Comparison of ENCODE assay signal across 21 cellular contexts in the genomic region with DNA sequence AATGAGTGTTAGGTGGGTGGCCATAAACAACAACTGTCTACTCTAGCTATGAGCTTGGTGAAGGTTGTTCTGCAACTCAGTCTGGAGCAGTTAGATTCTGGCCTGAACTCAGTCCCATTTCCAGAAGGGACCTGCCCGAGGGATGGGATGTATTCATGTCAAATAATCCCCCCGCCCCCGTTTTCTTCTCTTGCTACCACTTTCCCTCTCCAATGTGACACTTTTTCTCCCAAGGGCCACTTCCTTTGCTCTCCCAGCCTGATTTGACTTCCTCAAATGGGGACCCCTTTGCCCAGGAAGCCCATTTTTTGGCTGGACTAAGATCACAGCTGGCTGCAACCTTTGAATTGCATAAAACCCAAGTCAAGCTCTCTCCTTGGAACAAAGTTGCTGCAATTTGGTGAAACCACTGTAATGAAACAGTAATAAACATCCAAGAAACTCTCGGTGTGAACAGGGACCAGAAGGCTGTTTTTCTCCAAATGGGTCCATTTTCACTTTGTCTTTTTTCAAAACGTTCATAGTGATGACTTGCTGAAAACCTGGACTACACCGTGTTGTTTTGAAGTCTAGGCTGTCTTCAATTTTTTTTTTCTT.
DNase-seq lines count a peak whose midpoint lies in the region; ATAC-seq and TF ChIP-seq lines count a peak whose summit lies in the region.
"Had no signal": no experiment of that assay in that cellular context is flagged by ENCODE, and none has a peak within 500 bp of the region (broad histone marks: within the 10 kb centered on the region; RNA-seq: fewer than 3 reads in every experiment).

No MANE protein-coding gene starts in this region.

- H3K27ac ChIP-seq in right cardiac atrium (ENCODE audit: low read length) (no peak overlapping the region), left ventricle myocardium inferior (replicated peaks) (no peak overlapping the region), aorta (ENCODE audit: low read depth in 1 of 2, low read length in 2 of 2) (no peak overlapping the region)
- H3K27ac ChIP-seq: A549, PC-9, SK-N-MC had no signal

- H3K27ac Mint-ChIP-seq in nephron = peak overlapping the region in 2 of 3 experiments; percentile 82 to 84
- H3K27ac Mint-ChIP-seq in stimulated activated naive CD8-positive, alpha-beta T cell treated with anti-CD3 and anti-CD28 coated beads, Interleukin-15, amount 100 ng/mL, for 72 hours = no peak overlapping the region

- H3K9me3 Mint-ChIP-seq in nephron = peaks cover 16% of the 10 kb centered on the region
- H3K9me3 Mint-ChIP-seq in stimulated activated naive CD8-positive, alpha-beta T cell treated with anti-CD3 and anti-CD28 coated beads, Interleukin-15, amount 100 ng/mL, for 72 hours = peaks cover 0 to 7% of the 10 kb centered on the region in 2 donors

- H3K4me1 ChIP-seq in right cardiac atrium (ENCODE audit: control insufficient read depth, insufficient read depth, low read length) (no peaks in the 10 kb centered on the region), left ventricle myocardium inferior (no peaks in the 10 kb centered on the region), adipocyte (ENCODE audit: control insufficient read depth, insufficient read depth, low read length) (peaks cover 29% of the 10 kb centered on the region), aorta (ENCODE audit: control insufficient read depth in 1 of 2, insufficient read depth in 2 of 2, low read length in 2 of 2) (no peaks in the 10 kb centered on the region)
- H3K4me1 ChIP-seq: A549 had no signal

- no peaks in the 10 kb centered on the region for H3K9me3 ChIP-seq in right cardiac atrium (ENCODE audit: control insufficient read depth, low read length)
- H3K9me3 ChIP-seq in left ventricle myocardium inferior (replicated peaks) = peaks cover 14% of the 10 kb centered on the region
- H3K9me3 ChIP-seq in adipocyte (ENCODE audit: control insufficient read depth, low read length) = peaks cover 10% of the 10 kb centered on the region
- no peaks in the 10 kb centered on the region for H3K9me3 ChIP-seq in aorta (ENCODE audit: control insufficient read depth, low read length)

- no peaks in the 10 kb centered on the region for H3K36me3 Mint-ChIP-seq in nephron (ENCODE audit: low read depth)

- intact Hi-C loops in right cardiac atrium (cut with DNase I) (no loop called here), left ventricle myocardium inferior (cut with micrococcal nuclease) (no loop called here), aorta (cut with DNase I) (no loop called here)

- peaks cover 22% of the 10 kb centered on the region for H3K27me3 Mint-ChIP-seq in nephron (ENCODE audit: low read depth)
- no peaks in the 10 kb centered on the region for H3K27me3 Mint-ChIP-seq in stimulated activated naive CD8-positive, alpha-beta T cell treated with anti-CD3 and anti-CD28 coated beads, Interleukin-15, amount 100 ng/mL, for 72 hours

- no peak for ATAC-seq in right cardiac atrium
- peak; percentile 50 for ATAC-seq in aorta (ENCODE audit: low FRiP score)
- ATAC-seq in stimulated activated naive CD8-positive, alpha-beta T cell treated with anti-CD3 and anti-CD28 coated beads, Interleukin-15, amount 100 ng/mL, for 72 hours = no peak
- ATAC-seq in GM21737 (IDR thresholded peaks at IDR 0.05; ENCODE audit: unreplicated experiment) = no peak
- ATAC-seq: A549 had no signal

- WGBS in right cardiac atrium = 56% methylated on average over 6 of the region's 6 CpGs
- WGBS in aorta, 2 donors = 75 to 84% methylated on average over 6 of the region's 6 CpGs

- H3K4me3 Mint-ChIP-seq in nephron = no peak overlapping the region
- H3K4me3 Mint-ChIP-seq in stimulated activated naive CD8-positive, alpha-beta T cell treated with anti-CD3 and anti-CD28 coated beads, Interleukin-15, amount 100 ng/mL, for 72 hours = no peak overlapping the region

- TF ChIP-seq CTCF in left ventricle myocardium inferior (IDR thresholded peaks at IDR 0.05; ENCODE audit: borderline replicate concordance) (no peak), nephron (IDR thresholded peaks at IDR 0.05; ENCODE audit: unreplicated experiment in 3 of 3) (no peak)

- DNase-seq in right cardiac atrium (no peak), left ventricle myocardium inferior (no peak), adipocyte (ENCODE audit: low read depth) (peak; percentile 35), aorta (no peak), LoVo (ENCODE audit: low spot score) (no peak)
- no peak for DNase-seq in stimulated activated naive CD8-positive, alpha-beta T cell treated with anti-CD3 and anti-CD28 coated beads, Interleukin-15, amount 100 ng/mL, for 72 hours
- DNase-seq: Calu3; DMS79 treated with DMSO at 0.1 percent for 48 hours; GF-D8; Karpas-422; NCI-H1436; NCI-H187 treated with DMSO at 0.1 percent for 48 hours; NCI-H446; NCI-H82; NK-92 treated with Interleukin-12 subunit alpha and Interleukin-12 subunit beta, amount 100 ng/mL, for 24 hours; PC-9; SIG-M5 had no signal

- H3K27me3 ChIP-seq in right cardiac atrium (ENCODE audit: control insufficient read depth, insufficient read depth) (no peaks in the 10 kb centered on the region), left ventricle myocardium inferior (ENCODE audit: low read depth) (peaks cover 60% of the 10 kb centered on the region), adipocyte (replicated peaks; ENCODE audit: control insufficient read depth, insufficient read depth, low read length) (peaks cover 6% of the 10 kb centered on the region), aorta (ENCODE audit: control insufficient read depth in 1 of 2, insufficient read depth in 2 of 2, low read length in 1 of 2) (no peaks in the 10 kb centered on the region)

- H3K4me1 Mint-ChIP-seq in nephron = peaks cover 16% of the 10 kb centered on the region
- no peaks in the 10 kb centered on the region for H3K4me1 Mint-ChIP-seq in stimulated activated naive CD8-positive, alpha-beta T cell treated with anti-CD3 and anti-CD28 coated beads, Interleukin-15, amount 100 ng/mL, for 72 hours

- H3K9ac ChIP-seq in adipocyte (ENCODE audit: low read length) = peak overlapping the region; percentile 37

- no peaks in the 10 kb centered on the region for H3K36me3 ChIP-seq in left ventricle myocardium inferior
- H3K36me3 ChIP-seq in adipocyte (ENCODE audit: control insufficient read depth, insufficient read depth, low read length, severe bottlenecking) = no peaks in the 10 kb centered on the region
- H3K36me3 ChIP-seq in aorta (ENCODE audit: control insufficient read depth in 1 of 2, insufficient read depth in 2 of 2, low read length in 1 of 2) = no peaks in the 10 kb centered on the region

- H3K4me3 ChIP-seq in right cardiac atrium (ENCODE audit: low read length) (peak overlapping the region; percentile 39), left ventricle myocardium inferior (no peak overlapping the region), adipocyte (ENCODE audit: low read length) (peak overlapping the region; percentile 35), aorta (ENCODE audit: low read length in 2 of 2) (no peak overlapping the region)
- H3K4me3 ChIP-seq: A549, PC-9 had no signal

Comparison
In these comparisons a context has a peak if more than half of its experiments do, and no peak if none do; other contexts are left out.
1. H3K4me3 ChIP-seq: peak in right cardiac atrium (single experiment) and adipocyte (single experiment); none in left ventricle myocardium inferior (single experiment) and aorta (0 of 2).
2. H3K27ac Mint-ChIP-seq: peak in nephron (2 of 3); none in stimulated activated naive CD8-positive, alpha-beta T cell treated with anti-CD3 and anti-CD28 coated beads, Interleukin-15, amount 100 ng/mL, for 72 hours (0 of 2).